In genomic region chr6:167769408-167770190, GRCh38 we compare ENCODE assay signal across 14 cellular contexts. TPM values are rescaled to one million over a fixed set of nuclear protein-coding genes. Genes with fewer than 3 reads are reported as not detected.
DNase-seq lines count a peak whose midpoint lies in the region; ATAC-seq and TF ChIP-seq lines count a peak whose summit lies in the region.
"Had no signal": no experiment of that assay in that cellular context is flagged by ENCODE, and none has a peak within 500 bp of the region (broad histone marks: within the 10 kb centered on the region; RNA-seq: fewer than 3 reads in every experiment).

No MANE protein-coding gene starts in this region.

- H3K4me1 ChIP-seq in osteoblast (ENCODE audit: insufficient read depth, low read length) (no peaks in the 10 kb centered on the region), spleen (no peaks in the 10 kb centered on the region)
- H3K4me1 ChIP-seq: BLaER1 treated with 17β-estradiol and CSF1 and Interleukin-3, amounts not matched to agents 10 nM and 100 nM had no signal

- intact Hi-C loops in spleen (cut with DNase I; ENCODE audit: low total_unique reads): no loop called here

- H3K9me3 ChIP-seq in osteoblast (ENCODE audit: low read depth, low read length) (no peaks in the 10 kb centered on the region), spleen (no peaks in the 10 kb centered on the region)
- H3K9me3 ChIP-seq: BLaER1 treated with 17β-estradiol and CSF1 and Interleukin-3, amounts not matched to agents 10 nM and 100 nM had no signal

- TF ChIP-seq CTCF in coronary artery (IDR thresholded peaks at IDR 0.05): no peak
- TF ChIP-seq CTCF in osteoblast (IDR thresholded peaks at IDR 0.05; ENCODE audit: extremely low read depth, low read depth, low read length): no peak
- no peak for TF ChIP-seq CTCF in spleen (IDR thresholded peaks at IDR 0.05 in 8 of 11, conservative IDR thresholded peaks at IDR 0.05 in 3 of 11)

- H3K27me3 ChIP-seq in osteoblast (ENCODE audit: insufficient read depth, low read length): no peaks in the 10 kb centered on the region
- no peaks in the 10 kb centered on the region for H3K27me3 ChIP-seq in spleen (replicated peaks in 1 of 7)
- H3K27me3 ChIP-seq in H7 (ENCODE audit: control insufficient read depth, insufficient read depth, low read length): no peaks in the 10 kb centered on the region
- H3K27me3 ChIP-seq: BLaER1 treated with 17β-estradiol and CSF1 and Interleukin-3, amounts not matched to agents 10 nM and 100 nM had no signal

- no peak for TF ChIP-seq POLR2A in spleen (IDR thresholded peaks at IDR 0.05)

- H3K36me3 ChIP-seq in osteoblast (ENCODE audit: insufficient read depth, low read length) (no peaks in the 10 kb centered on the region), spleen (no peaks in the 10 kb centered on the region), H7 (replicated peaks; ENCODE audit: control insufficient read depth, insufficient read depth, low read length) (no peaks in the 10 kb centered on the region)
- H3K36me3 ChIP-seq: BLaER1 treated with 17β-estradiol and CSF1 and Interleukin-3, amounts not matched to agents 10 nM and 100 nM had no signal

- no peaks in the 10 kb centered on the region for H3K79me2 ChIP-seq in osteoblast (ENCODE audit: insufficient read depth, low read length)

- no peak overlapping the region for H2AFZ ChIP-seq in osteoblast (ENCODE audit: low read length)
- H2AFZ ChIP-seq: GM23248 had no signal

- H4K20me1 ChIP-seq in osteoblast (ENCODE audit: insufficient read depth, low read length): no peaks in the 10 kb centered on the region
- H4K20me1 ChIP-seq: BLaER1 treated with 17β-estradiol and CSF1 and Interleukin-3, amounts not matched to agents 10 nM and 100 nM had no signal

- DNase-seq in coronary artery (ENCODE audit: low spot score): peak; percentile 46
- peak; percentile 29 for DNase-seq in kidney tubule cell (ENCODE audit: low spot score)
- DNase-seq in osteoblast (ENCODE audit: insufficient read length, low spot score, missing footprints): peak; percentile 36
- peak; percentile 47 for DNase-seq in spleen
- no peak for DNase-seq in H7
- no peak for DNase-seq in NOMO-1 treated with dmso at 0.1 percent for 144 hours (lab: John Stamatoyannopoulos, UW; ENCODE audit: unreplicated experiment)
- DNase-seq: Calu3; CD8-positive, alpha-beta T cell; DMS79 treated with DMSO at 0.1 percent for 48 hours; GF-D8; GM23248; HCEC 1CT had no signal

- WGBS in spleen, 5 donors: 85 to 93% (median 87%) methylated on average over 13 of the region's 13 CpGs

- no peak overlapping the region for H3K27ac ChIP-seq in coronary artery
- no peak overlapping the region for H3K27ac ChIP-seq in osteoblast (ENCODE audit: low read depth, low read length)
- H3K27ac ChIP-seq in spleen: no peak overlapping the region
- H3K27ac ChIP-seq: BLaER1 treated with 17β-estradiol and CSF1 and Interleukin-3, amounts not matched to agents 10 nM and 100 nM; GM23248 had no signal

- H3K4me2 ChIP-seq in osteoblast (ENCODE audit: insufficient read depth, low read length): no peak overlapping the region
- H3K4me2 ChIP-seq: BLaER1 treated with 17β-estradiol and CSF1 and Interleukin-3, amounts not matched to agents 10 nM and 100 nM had no signal

- H3K4me3 ChIP-seq in coronary artery (no peak overlapping the region), osteoblast (ENCODE audit: insufficient read depth, low read length) (no peak overlapping the region), spleen (no peak overlapping the region), H7 (ENCODE audit: insufficient read depth, low read depth, low read length) (no peak overlapping the region)
- H3K4me3 ChIP-seq: BLaER1 treated with 17β-estradiol and CSF1 and Interleukin-3, amounts not matched to agents 10 nM and 100 nM; GM23248 had no signal

- ATAC-seq in HG02970 (IDR thresholded peaks at IDR 0.05; ENCODE audit: low FRiP score, unreplicated experiment): no peak
- ATAC-seq: CD8-positive, alpha-beta T cell had no signal

RNA-seq across cellular contexts. Expression of gene AFDN, which starts 57.1 kb away (rescaled TPM):
- total RNA-seq in osteoblast: 31.2 and 52.5 TPM in 2 replicates
- 100 to 1,000 TPM in 5 of 7 donors, 10 to 100 TPM in 2; 71.3 to 148 (median 133) TPM for total RNA-seq in spleen
- polyA plus RNA-seq in spleen: 10 to 100 TPM in 2 of 3 donors, 1 to 10 TPM in 1; 7.4 to 24.1 (median 12.1) TPM
- 67.6 and 107 TPM in 2 replicates for total RNA-seq in H7 (2014; rRNA removed; shearing (Covaris generic))

Comparison
In these comparisons a context has a peak if more than half of its experiments do, and no peak if none do; other contexts are left out.
1. DNase-seq: peak in coronary artery (single experiment), kidney tubule cell (single experiment), osteoblast (single experiment) and spleen (single experiment); none in H7 (single experiment) and NOMO-1 treated with dmso at 0.1 percent for 144 hours (single experiment).